In the genomic region with DNA sequence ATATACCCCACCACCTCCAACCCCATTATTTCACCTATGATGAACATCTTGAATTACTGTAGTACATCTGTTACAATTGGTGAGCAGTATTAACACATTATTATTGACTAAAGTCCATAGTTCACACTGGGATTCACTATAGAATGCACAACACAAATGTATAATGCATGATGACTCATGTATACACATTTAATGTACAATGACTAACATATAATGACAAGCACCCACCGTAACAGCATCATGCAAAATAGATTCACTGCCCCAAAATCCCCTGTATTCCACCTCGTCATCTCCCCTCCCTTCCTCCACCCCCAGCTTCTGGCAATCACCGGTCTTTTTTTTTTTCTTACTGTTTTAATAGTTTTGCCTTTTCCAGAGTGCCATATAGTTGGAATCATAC, we compare ENCODE assay signal across 10 cellular contexts. TPM values are rescaled to one million over a fixed set of nuclear protein-coding genes. Genes with fewer than 3 reads are reported as not detected.
DNase-seq lines count a peak whose midpoint lies in the region; ATAC-seq, FAIRE-seq and TF ChIP-seq lines count a peak whose summit lies in the region.
"Had no signal": no experiment of that assay in that cellular context is flagged by ENCODE, and none has a peak within 500 bp of the region (broad histone marks: within the 10 kb centered on the region; RNA-seq: fewer than 3 reads in every experiment).

No MANE protein-coding gene starts in this region.

- peaks cover 86% of the 10 kb centered on the region for H3K4me1 Mint-ChIP-seq in activated naive CD8-positive, alpha-beta T cell treated with anti-CD3 and anti-CD28 coated beads, Interleukin-2, amount 50 U/mL, for 24 hours

- H3K4me3 Mint-ChIP-seq in activated naive CD8-positive, alpha-beta T cell treated with anti-CD3 and anti-CD28 coated beads, Interleukin-2, amount 50 U/mL, for 24 hours = no peak overlapping the region

- FAIRE-seq in GM12891 (lab: Jason Lieb, UNC) = no peak

- no peak overlapping the region for H3K4me3 ChIP-seq in HAP-1
- H3K4me3 ChIP-seq: cardiac muscle cell had no signal

- no peaks in the 10 kb centered on the region for H3K9me3 Mint-ChIP-seq in activated naive CD8-positive, alpha-beta T cell treated with anti-CD3 and anti-CD28 coated beads, Interleukin-2, amount 50 U/mL, for 24 hours

- peaks cover under 1% of the 10 kb centered on the region; the same call in 1 of the 2 replicates for H3K27me3 ChIP-seq in HAP-1 (ENCODE audit: low read depth)
- H3K27me3 ChIP-seq: cardiac muscle cell had no signal

- H3K4me1 ChIP-seq in HAP-1 = no peaks in the 10 kb centered on the region

- DNase-seq in GM12891 (ENCODE audit: insufficient read length, low spot score) = no peak
- DNase-seq in activated naive CD8-positive, alpha-beta T cell treated with anti-CD3 and anti-CD28 coated beads, Interleukin-2, amount 50 U/mL, for 24 hours = peak; percentile 57
- DNase-seq in NOMO-1 (lab: John Stamatoyannopoulos, UW; ENCODE audit: unreplicated experiment in 2 of 2) = no peak
- no peak for DNase-seq in NCI-H1105 (lab: John Stamatoyannopoulos, UW)
- no peak for DNase-seq in HAP-1 (ENCODE audit: low spot score in 2 of 2)
- DNase-seq in left ventricle myocardium superior = no peak
- DNase-seq: T1000 had no signal

- H3K27me3 Mint-ChIP-seq in activated naive CD8-positive, alpha-beta T cell treated with anti-CD3 and anti-CD28 coated beads, Interleukin-2, amount 50 U/mL, for 24 hours = no peaks in the 10 kb centered on the region

- peak overlapping the region; percentile 73 for H3K27ac Mint-ChIP-seq in activated naive CD8-positive, alpha-beta T cell treated with anti-CD3 and anti-CD28 coated beads, Interleukin-2, amount 50 U/mL, for 24 hours

- TF ChIP-seq POLR2A in GM12891 (IDR thresholded peaks at IDR 0.05; ENCODE audit: low read depth, low read length) = no peak

- H3K36me3 Mint-ChIP-seq in activated naive CD8-positive, alpha-beta T cell treated with anti-CD3 and anti-CD28 coated beads, Interleukin-2, amount 50 U/mL, for 24 hours (ENCODE audit: low read depth) = no peaks in the 10 kb centered on the region

- intact Hi-C loops in left ventricle myocardium superior (cut with micrococcal nuclease) = no loop called here

- in situ Hi-C loops in HAP-1 (cut with MboI; ENCODE audit: low sequenced_read_pairs) = no loop called here

- H3K9me3 ChIP-seq in HAP-1 = no peaks in the 10 kb centered on the region

- ATAC-seq in GM19452 (IDR thresholded peaks at IDR 0.05; ENCODE audit: unreplicated experiment) = peak; percentile 51
- peak; percentile 65 for ATAC-seq in HG03378 (IDR thresholded peaks at IDR 0.05; ENCODE audit: unreplicated experiment)
- ATAC-seq in activated naive CD8-positive, alpha-beta T cell treated with anti-CD3 and anti-CD28 coated beads, Interleukin-2, amount 50 U/mL, for 24 hours = peak; percentile 93
- no peak for ATAC-seq in left ventricle myocardium superior

- no peaks in the 10 kb centered on the region for H3K36me3 ChIP-seq in HAP-1 (replicated peaks)
- H3K36me3 ChIP-seq: cardiac muscle cell had no signal

TF ChIP-seq in GM12891, 5 proteins besides CTCF, POLR2A, EP300 and RAD21:
- no peak for TF ChIP-seq SPI1 (IDR thresholded peaks at IDR 0.05; ENCODE audit: low read depth, low read length)
- TF ChIP-seq TAF1 (IDR thresholded peaks at IDR 0.05; ENCODE audit: low read depth, low read length) = no peak
- no peak for TF ChIP-seq POLR2AphosphoS5 (IDR thresholded peaks at IDR 0.05; ENCODE audit: low read depth, low read length)
- peak; percentile 10 for TF ChIP-seq PAX5 (IDR thresholded peaks at IDR 0.05; ENCODE audit: insufficient read depth, low read length, severe bottlenecking)
- TF ChIP-seq POU2F2 (IDR thresholded peaks at IDR 0.05; ENCODE audit: low read depth, low read length) = peak; percentile 84

RNA-seq across cellular contexts. Expression of gene NEK6, which starts 47.1 kb away (rescaled TPM):
- polyA plus RNA-seq in GM12891 (2012; ENCODE audit: low read depth, missing spikeins) = 117 TPM
- total RNA-seq in left ventricle myocardium superior = 7.7 TPM
